Comparison of ENCODE assay signal across 1 cellular context in the genomic region with DNA sequence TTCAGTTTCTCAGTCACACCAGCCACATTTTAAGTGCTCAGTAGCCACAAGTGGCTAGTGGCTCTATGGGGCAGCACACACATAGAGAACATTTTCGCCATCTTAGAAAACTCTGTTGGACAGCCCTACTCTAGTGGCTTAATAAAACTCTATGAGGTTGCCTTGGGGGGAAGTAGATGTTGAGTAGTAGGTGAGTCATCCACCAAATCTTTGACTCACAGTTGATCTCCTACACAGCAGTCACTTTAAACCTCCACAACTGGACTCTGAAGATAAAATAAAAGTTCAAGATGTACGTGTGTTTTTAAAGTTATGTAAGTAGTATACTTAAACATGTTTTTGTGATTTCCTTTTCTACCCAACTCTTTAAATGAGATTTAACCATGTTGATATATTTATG.
A peak's percentile ranks its signal among the peaks of the same experiment; 100 is the strongest.
TF ChIP-seq lines count a peak whose summit lies in the region.

No MANE protein-coding gene starts in this region.

TF ChIP-seq in K562, 482 proteins besides CTCF, POLR2A, EP300 and RAD21 (continued from another document and continues in another):
- TF ChIP-seq ARID3A (IDR thresholded peaks at IDR 0.05; ENCODE audit: borderline replicate concordance, low read depth, low read length), result peak; percentile 43; the same call in 1 of the 2 replicates
- peak; percentile 51 for TF ChIP-seq TCF3 (CRISPR knock-in tag; IDR thresholded peaks at IDR 0.05)
- peak; percentile 99 for TF ChIP-seq FOSL1 (tag; conservative IDR thresholded peaks at IDR 0.05)
- TF ChIP-seq NCOR1 (IDR thresholded peaks at IDR 0.05), result peak; percentile 90
- TF ChIP-seq TEAD4 (IDR thresholded peaks at IDR 0.05; ENCODE audit: low read length), result peak; percentile 95
- no peak for TF ChIP-seq TEAD4 (CRISPR knock-in tag; IDR thresholded peaks at IDR 0.05; ENCODE audit: borderline replicate concordance)
- peak; percentile 35; the same call in 1 of the 2 replicates for TF ChIP-seq GATA2 (CRISPR knock-in tag; IDR thresholded peaks at IDR 0.05)
- TF ChIP-seq MEIS2 (IDR thresholded peaks at IDR 0.05; ENCODE audit: partially characterized antibody), result peak; percentile 9
- peak in 1 of 2 experiments; percentile 71; a peak in 1 of 4 replicates for TF ChIP-seq TBL1XR1 (IDR thresholded peaks at IDR 0.05; ENCODE audit: low read length in 2 of 2)
- TF ChIP-seq JUNB (CRISPR knock-in tag; conservative IDR thresholded peaks at IDR 0.05), result no peak
- TF ChIP-seq RCOR1 (IDR thresholded peaks at IDR 0.05; ENCODE audit: borderline replicate concordance in 1 of 2, low read depth in 2 of 2, low read length in 2 of 2), result peak; percentile 34 to 74; a peak in 2 of 4 replicates
- TF ChIP-seq HSF4 (CRISPR knock-in tag; IDR thresholded peaks at IDR 0.05; ENCODE audit: borderline replicate concordance), result no peak
- TF ChIP-seq, protein P1, sequence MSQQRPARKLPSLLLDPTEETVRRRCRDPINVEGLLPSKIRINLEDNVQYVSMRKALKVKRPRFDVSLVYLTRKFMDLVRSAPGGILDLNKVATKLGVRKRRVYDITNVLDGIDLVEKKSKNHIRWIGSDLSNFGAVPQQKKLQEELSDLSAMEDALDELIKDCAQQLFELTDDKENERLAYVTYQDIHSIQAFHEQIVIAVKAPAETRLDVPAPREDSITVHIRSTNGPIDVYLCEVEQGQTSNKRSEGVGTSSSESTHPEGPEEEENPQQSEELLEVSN (IDR thresholded peaks at IDR 0.05; ENCODE audit: borderline replicate concordance in 1 of 2, extremely low read depth in 1 of 2, insufficient read depth in 1 of 2, insufficient read length in 1 of 2, low read depth in 1 of 2, low read length in 1 of 2, poor library complexity in 1 of 2, severe bottlenecking in 1 of 2), result no peak
- peak; percentile 90 for TF ChIP-seq CBFA2T2 (conservative IDR thresholded peaks at IDR 0.05)
- peak; percentile 94 for TF ChIP-seq SMARCA4 (IDR thresholded peaks at IDR 0.05)
- TF ChIP-seq FOXK2 (conservative IDR thresholded peaks at IDR 0.05 in 1 of 2, IDR thresholded peaks at IDR 0.05 in 1 of 2; ENCODE audit: low read depth in 2 of 2), result no peak
- peak; percentile 89 for TF ChIP-seq PML (IDR thresholded peaks at IDR 0.05; ENCODE audit: low read length)
- peak; percentile 95 for TF ChIP-seq ZNF766 (CRISPR knock-in tag; conservative IDR thresholded peaks at IDR 0.05)
- TF ChIP-seq, protein P2, sequence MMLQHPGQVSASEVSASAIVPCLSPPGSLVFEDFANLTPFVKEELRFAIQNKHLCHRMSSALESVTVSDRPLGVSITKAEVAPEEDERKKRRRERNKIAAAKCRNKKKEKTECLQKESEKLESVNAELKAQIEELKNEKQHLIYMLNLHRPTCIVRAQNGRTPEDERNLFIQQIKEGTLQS (IDR thresholded peaks at IDR 0.05), result peak; percentile 93
- TF ChIP-seq, protein P2 (CRISPR knock-in tag; conservative IDR thresholded peaks at IDR 0.05), result no peak
- no peak for TF ChIP-seq ZNF143 (CRISPR knock-in tag; IDR thresholded peaks at IDR 0.05)
- peak; percentile 49; the same call in 1 of the 2 replicates for TF ChIP-seq PHB2 (IDR thresholded peaks at IDR 0.05; ENCODE audit: low read depth)
- no peak for TF ChIP-seq FOXA3 (CRISPR knock-in tag; conservative IDR thresholded peaks at IDR 0.05 in 1 of 2, IDR thresholded peaks at IDR 0.05 in 1 of 2)
- peak; percentile 77; the same call in 1 of the 2 replicates for TF ChIP-seq POLR2AphosphoS5 (IDR thresholded peaks at IDR 0.05; ENCODE audit: control insufficient read depth, insufficient read depth, low read depth, low read length)
- TF ChIP-seq, protein P3, sequence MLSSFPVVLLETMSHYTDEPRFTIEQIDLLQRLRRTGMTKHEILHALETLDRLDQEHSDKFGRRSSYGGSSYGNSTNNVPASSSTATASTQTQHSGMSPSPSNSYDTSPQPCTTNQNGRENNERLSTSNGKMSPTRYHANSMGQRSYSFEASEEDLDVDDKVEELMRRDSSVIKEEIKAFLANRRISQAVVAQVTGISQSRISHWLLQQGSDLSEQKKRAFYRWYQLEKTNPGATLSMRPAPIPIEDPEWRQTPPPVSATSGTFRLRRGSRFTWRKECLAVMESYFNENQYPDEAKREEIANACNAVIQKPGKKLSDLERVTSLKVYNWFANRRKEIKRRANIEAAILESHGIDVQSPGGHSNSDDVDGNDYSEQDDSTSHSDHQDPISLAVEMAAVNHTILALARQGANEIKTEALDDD (IDR thresholded peaks at IDR 0.05), result peak; percentile 64; the same call in 1 of the 2 replicates
- TF ChIP-seq KDM1A (IDR thresholded peaks at IDR 0.05), result peak; percentile 76 to 79
- TF ChIP-seq, protein P4, sequence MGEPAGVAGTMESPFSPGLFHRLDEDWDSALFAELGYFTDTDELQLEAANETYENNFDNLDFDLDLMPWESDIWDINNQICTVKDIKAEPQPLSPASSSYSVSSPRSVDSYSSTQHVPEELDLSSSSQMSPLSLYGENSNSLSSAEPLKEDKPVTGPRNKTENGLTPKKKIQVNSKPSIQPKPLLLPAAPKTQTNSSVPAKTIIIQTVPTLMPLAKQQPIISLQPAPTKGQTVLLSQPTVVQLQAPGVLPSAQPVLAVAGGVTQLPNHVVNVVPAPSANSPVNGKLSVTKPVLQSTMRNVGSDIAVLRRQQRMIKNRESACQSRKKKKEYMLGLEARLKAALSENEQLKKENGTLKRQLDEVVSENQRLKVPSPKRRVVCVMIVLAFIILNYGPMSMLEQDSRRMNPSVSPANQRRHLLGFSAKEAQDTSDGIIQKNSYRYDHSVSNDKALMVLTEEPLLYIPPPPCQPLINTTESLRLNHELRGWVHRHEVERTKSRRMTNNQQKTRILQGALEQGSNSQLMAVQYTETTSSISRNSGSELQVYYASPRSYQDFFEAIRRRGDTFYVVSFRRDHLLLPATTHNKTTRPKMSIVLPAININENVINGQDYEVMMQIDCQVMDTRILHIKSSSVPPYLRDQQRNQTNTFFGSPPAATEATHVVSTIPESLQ (CRISPR knock-in tag; IDR thresholded peaks at IDR 0.05), result no peak
- no peak for TF ChIP-seq THAP12 (CRISPR knock-in tag; IDR thresholded peaks at IDR 0.05)
- TF ChIP-seq STAT5A (IDR thresholded peaks at IDR 0.05; ENCODE audit: borderline replicate concordance, low read length), result peak; percentile 84
- no peak for TF ChIP-seq ZNF224 (CRISPR knock-in tag; IDR thresholded peaks at IDR 0.05)
- peak; percentile 90 for TF ChIP-seq JUN (IDR thresholded peaks at IDR 0.05; ENCODE audit: borderline replicate concordance, low read depth, low read length)
- no peak for TF ChIP-seq JUN (CRISPR knock-in tag; IDR thresholded peaks at IDR 0.05; ENCODE audit: borderline replicate concordance)
- 0 out of 2 replicates have a peak, but pooled peaks have one; percentile 12 for TF ChIP-seq SMAD4 (CRISPR knock-in tag; conservative IDR thresholded peaks at IDR 0.05)
- peak in 1 of 2 experiments; percentile 45 for TF ChIP-seq NCOA2 (IDR thresholded peaks at IDR 0.05; ENCODE audit: partially characterized antibody in 2 of 2)
- no peak for TF ChIP-seq ETV6 (IDR thresholded peaks at IDR 0.05; ENCODE audit: borderline replicate concordance in 1 of 2, low read depth in 2 of 2, low read length in 1 of 2)
- TF ChIP-seq ETV6 (CRISPR knock-in tag; IDR thresholded peaks at IDR 0.05; ENCODE audit: borderline replicate concordance), result no peak
- TF ChIP-seq JUND (IDR thresholded peaks at IDR 0.05; ENCODE audit: borderline replicate concordance, low read depth, low read length), result peak; percentile 98
- TF ChIP-seq JUND (tag; IDR thresholded peaks at IDR 0.05; ENCODE audit: borderline replicate concordance, low read depth, low read length), result peak; percentile 96
- no peak for TF ChIP-seq ZNF707 (CRISPR knock-in tag; conservative IDR thresholded peaks at IDR 0.05)
- peak; percentile 51 for TF ChIP-seq CCNT2 (IDR thresholded peaks at IDR 0.05; ENCODE audit: borderline replicate concordance, extremely low read depth, insufficient read length, low read depth, low read length)
- TF ChIP-seq KLF16 (IDR thresholded peaks at IDR 0.05), result peak; percentile 88
- no peak for TF ChIP-seq CHD1 (IDR thresholded peaks at IDR 0.05; ENCODE audit: low read length)
- TF ChIP-seq, protein P5, sequence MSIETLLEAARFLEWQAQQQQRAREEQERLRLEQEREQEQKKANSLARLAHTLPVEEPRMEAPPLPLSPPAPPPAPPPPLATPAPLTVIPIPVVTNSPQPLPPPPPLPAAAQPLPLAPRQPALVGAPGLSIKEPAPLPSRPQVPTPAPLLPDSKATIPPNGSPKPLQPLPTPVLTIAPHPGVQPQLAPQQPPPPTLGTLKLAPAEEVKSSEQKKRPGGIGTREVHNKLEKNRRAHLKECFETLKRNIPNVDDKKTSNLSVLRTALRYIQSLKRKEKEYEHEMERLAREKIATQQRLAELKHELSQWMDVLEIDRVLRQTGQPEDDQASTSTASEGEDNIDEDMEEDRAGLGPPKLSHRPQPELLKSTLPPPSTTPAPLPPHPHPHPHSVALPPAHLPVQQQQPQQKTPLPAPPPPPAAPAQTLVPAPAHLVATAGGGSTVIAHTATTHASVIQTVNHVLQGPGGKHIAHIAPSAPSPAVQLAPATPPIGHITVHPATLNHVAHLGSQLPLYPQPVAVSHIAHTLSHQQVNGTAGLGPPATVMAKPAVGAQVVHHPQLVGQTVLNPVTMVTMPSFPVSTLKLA (conservative IDR thresholded peaks at IDR 0.05), result no peak
- TF ChIP-seq CC2D1A (IDR thresholded peaks at IDR 0.05), result peak; percentile 44; the same call in 1 of the 2 replicates
- peak; percentile 55 for TF ChIP-seq NEUROD1 (IDR thresholded peaks at IDR 0.05; ENCODE audit: borderline replicate concordance, low read depth, low read length, partially characterized antibody)
- TF ChIP-seq NFIC (IDR thresholded peaks at IDR 0.05), result peak; percentile 61
- TF ChIP-seq TAL1 (IDR thresholded peaks at IDR 0.05), result peak; percentile 89
- TF ChIP-seq ZNF696 (CRISPR knock-in tag; conservative IDR thresholded peaks at IDR 0.05), result no peak
- peak; percentile 96 for TF ChIP-seq DPF2 (IDR thresholded peaks at IDR 0.05)
- peak; percentile 69 to 80; a peak in 3 of 4 replicates for TF ChIP-seq TRIM24 (IDR thresholded peaks at IDR 0.05)
- 0 out of 2 replicates have a peak, but pooled peaks have one; percentile 43 for TF ChIP-seq CREM (IDR thresholded peaks at IDR 0.05; ENCODE audit: low read depth)
- TF ChIP-seq HDAC2 (IDR thresholded peaks at IDR 0.05), result 0 out of 2 replicates have a peak, but pooled peaks have one; percentile 39
- TF ChIP-seq POLR2H (tag; IDR thresholded peaks at IDR 0.05; ENCODE audit: low read depth), result no peak
- peak; percentile 95 for TF ChIP-seq CBFA2T3 (IDR thresholded peaks at IDR 0.05)
- peak; percentile 59 for TF ChIP-seq FOS (IDR thresholded peaks at IDR 0.05; ENCODE audit: extremely low read depth, insufficient read length)
- TF ChIP-seq ARNT (IDR thresholded peaks at IDR 0.05), result peak in 1 of 2 experiments; percentile 42; a peak in 1 of 4 replicates
- TF ChIP-seq, protein P6, sequence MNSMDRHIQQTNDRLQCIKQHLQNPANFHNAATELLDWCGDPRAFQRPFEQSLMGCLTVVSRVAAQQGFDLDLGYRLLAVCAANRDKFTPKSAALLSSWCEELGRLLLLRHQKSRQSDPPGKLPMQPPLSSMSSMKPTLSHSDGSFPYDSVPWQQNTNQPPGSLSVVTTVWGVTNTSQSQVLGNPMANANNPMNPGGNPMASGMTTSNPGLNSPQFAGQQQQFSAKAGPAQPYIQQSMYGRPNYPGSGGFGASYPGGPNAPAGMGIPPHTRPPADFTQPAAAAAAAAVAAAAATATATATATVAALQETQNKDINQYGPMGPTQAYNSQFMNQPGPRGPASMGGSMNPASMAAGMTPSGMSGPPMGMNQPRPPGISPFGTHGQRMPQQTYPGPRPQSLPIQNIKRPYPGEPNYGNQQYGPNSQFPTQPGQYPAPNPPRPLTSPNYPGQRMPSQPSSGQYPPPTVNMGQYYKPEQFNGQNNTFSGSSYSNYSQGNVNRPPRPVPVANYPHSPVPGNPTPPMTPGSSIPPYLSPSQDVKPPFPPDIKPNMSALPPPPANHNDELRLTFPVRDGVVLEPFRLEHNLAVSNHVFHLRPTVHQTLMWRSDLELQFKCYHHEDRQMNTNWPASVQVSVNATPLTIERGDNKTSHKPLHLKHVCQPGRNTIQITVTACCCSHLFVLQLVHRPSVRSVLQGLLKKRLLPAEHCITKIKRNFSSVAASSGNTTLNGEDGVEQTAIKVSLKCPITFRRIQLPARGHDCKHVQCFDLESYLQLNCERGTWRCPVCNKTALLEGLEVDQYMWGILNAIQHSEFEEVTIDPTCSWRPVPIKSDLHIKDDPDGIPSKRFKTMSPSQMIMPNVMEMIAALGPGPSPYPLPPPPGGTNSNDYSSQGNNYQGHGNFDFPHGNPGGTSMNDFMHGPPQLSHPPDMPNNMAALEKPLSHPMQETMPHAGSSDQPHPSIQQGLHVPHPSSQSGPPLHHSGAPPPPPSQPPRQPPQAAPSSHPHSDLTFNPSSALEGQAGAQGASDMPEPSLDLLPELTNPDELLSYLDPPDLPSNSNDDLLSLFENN (IDR thresholded peaks at IDR 0.05; ENCODE audit: low read depth in 2 of 2, low read length in 2 of 2), result peak in 1 of 2 experiments; percentile 83; a peak in 2 of 4 replicates
- 0 out of 2 replicates have a peak, but pooled peaks have one; percentile 31 for TF ChIP-seq SPI1 (IDR thresholded peaks at IDR 0.05; ENCODE audit: borderline replicate concordance, low read depth, low read length)
- peak; percentile 54 for TF ChIP-seq SOX6 (IDR thresholded peaks at IDR 0.05)
